ENCODE assay signal across 1 cellular context in the genomic region with DNA sequence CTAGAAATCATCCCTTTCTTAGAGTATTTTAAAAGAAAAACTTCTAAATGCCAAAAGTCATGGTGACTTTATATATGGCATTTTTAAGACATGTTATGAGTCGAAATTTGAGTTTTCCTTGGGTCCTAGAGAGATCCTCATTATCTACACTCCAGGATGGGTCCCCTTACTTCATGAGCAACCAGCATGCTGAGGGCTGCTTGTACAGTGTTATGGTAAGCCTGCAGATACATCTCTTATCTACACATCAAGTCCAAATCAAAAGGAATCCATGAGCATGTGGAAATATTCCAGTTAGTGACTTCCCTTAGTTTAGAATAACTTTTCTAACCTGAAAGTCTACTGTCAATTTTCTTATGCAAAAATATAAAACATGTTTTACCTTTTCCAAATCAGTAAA.
TF ChIP-seq lines count a peak whose summit lies in the region.

No MANE protein-coding gene starts in this region.

TF ChIP-seq in HepG2, 621 proteins besides CTCF, POLR2A, EP300 and RAD21:
- TF ChIP-seq RBM22 (optimal IDR thresholded peaks at IDR 0.05; ENCODE audit: low read length): peak; percentile 88
- TF ChIP-seq, protein P1, sequence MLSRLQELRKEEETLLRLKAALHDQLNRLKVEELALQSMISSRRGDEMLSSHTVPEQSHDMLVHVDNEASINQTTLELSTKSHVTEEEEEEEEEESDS (CRISPR knock-in tag; IDR thresholded peaks at IDR 0.05; ENCODE audit: borderline replicate concordance): no peak
